In genomic region chr4:1794809-1795303, GRCh38 we compare ENCODE assay signal across 2 cellular contexts.
TF ChIP-seq lines count a peak whose summit lies in the region.

No MANE protein-coding gene starts in this region.

TF ChIP-seq in SK-N-SH, 30 proteins besides CTCF, POLR2A, EP300 and RAD21 (continued from another document):
- TF ChIP-seq, protein P1, sequence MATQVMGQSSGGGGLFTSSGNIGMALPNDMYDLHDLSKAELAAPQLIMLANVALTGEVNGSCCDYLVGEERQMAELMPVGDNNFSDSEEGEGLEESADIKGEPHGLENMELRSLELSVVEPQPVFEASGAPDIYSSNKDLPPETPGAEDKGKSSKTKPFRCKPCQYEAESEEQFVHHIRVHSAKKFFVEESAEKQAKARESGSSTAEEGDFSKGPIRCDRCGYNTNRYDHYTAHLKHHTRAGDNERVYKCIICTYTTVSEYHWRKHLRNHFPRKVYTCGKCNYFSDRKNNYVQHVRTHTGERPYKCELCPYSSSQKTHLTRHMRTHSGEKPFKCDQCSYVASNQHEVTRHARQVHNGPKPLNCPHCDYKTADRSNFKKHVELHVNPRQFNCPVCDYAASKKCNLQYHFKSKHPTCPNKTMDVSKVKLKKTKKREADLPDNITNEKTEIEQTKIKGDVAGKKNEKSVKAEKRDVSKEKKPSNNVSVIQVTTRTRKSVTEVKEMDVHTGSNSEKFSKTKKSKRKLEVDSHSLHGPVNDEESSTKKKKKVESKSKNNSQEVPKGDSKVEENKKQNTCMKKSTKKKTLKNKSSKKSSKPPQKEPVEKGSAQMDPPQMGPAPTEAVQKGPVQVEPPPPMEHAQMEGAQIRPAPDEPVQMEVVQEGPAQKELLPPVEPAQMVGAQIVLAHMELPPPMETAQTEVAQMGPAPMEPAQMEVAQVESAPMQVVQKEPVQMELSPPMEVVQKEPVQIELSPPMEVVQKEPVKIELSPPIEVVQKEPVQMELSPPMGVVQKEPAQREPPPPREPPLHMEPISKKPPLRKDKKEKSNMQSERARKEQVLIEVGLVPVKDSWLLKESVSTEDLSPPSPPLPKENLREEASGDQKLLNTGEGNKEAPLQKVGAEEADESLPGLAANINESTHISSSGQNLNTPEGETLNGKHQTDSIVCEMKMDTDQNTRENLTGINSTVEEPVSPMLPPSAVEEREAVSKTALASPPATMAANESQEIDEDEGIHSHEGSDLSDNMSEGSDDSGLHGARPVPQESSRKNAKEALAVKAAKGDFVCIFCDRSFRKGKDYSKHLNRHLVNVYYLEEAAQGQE (IDR thresholded peaks at IDR 0.05; ENCODE audit: low read depth, low read length), result no peak
- TF ChIP-seq POLR2AphosphoS5 (IDR thresholded peaks at IDR 0.05; ENCODE audit: low read depth, low read length) (no peak), GATA2 (CRISPR knock-in tag; IDR thresholded peaks at IDR 0.05) (no peak), EZH2phosphoT487 (IDR thresholded peaks at IDR 0.05; ENCODE audit: borderline replicate concordance, low read depth) (no peak)
- TF ChIP-seq, protein P2, sequence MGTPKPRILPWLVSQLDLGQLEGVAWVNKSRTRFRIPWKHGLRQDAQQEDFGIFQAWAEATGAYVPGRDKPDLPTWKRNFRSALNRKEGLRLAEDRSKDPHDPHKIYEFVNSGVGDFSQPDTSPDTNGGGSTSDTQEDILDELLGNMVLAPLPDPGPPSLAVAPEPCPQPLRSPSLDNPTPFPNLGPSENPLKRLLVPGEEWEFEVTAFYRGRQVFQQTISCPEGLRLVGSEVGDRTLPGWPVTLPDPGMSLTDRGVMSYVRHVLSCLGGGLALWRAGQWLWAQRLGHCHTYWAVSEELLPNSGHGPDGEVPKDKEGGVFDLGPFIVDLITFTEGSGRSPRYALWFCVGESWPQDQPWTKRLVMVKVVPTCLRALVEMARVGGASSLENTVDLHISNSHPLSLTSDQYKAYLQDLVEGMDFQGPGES (IDR thresholded peaks at IDR 0.05; ENCODE audit: low read depth, low read length), result no peak

TF ChIP-seq in SK-N-SH treated with all-trans-retinoic acid at 6 μM for 48 hours, 23 proteins besides CTCF, POLR2A, EP300 and RAD21 (continued from another document):
- TF ChIP-seq ZFP3 (CRISPR knock-in tag; IDR thresholded peaks at IDR 0.05), result no peak
- no peak for TF ChIP-seq PPARA (CRISPR knock-in tag; IDR thresholded peaks at IDR 0.05; ENCODE audit: borderline replicate concordance)
- TF ChIP-seq TCF4 (CRISPR knock-in tag; IDR thresholded peaks at IDR 0.05; ENCODE audit: borderline replicate concordance), result no peak
- TF ChIP-seq TOX (CRISPR knock-in tag; IDR thresholded peaks at IDR 0.05; ENCODE audit: borderline replicate concordance), result no peak
- no peak for TF ChIP-seq ZC3H10 (CRISPR knock-in tag; IDR thresholded peaks at IDR 0.05)
- TF ChIP-seq ZFP30 (CRISPR knock-in tag; IDR thresholded peaks at IDR 0.05), result no peak
- no peak for TF ChIP-seq ARNTL (CRISPR knock-in tag; IDR thresholded peaks at IDR 0.05; ENCODE audit: borderline replicate concordance, low read depth)
- TF ChIP-seq SNAI2 (CRISPR knock-in tag; IDR thresholded peaks at IDR 0.05), result no peak
- TF ChIP-seq CREB5 (CRISPR knock-in tag; IDR thresholded peaks at IDR 0.05; ENCODE audit: low read depth), result no peak
- TF ChIP-seq ISL1 (CRISPR knock-in tag; IDR thresholded peaks at IDR 0.05), result no peak
- TF ChIP-seq GLIS3 (CRISPR knock-in tag; IDR thresholded peaks at IDR 0.05), result no peak
- TF ChIP-seq, protein P3, sequence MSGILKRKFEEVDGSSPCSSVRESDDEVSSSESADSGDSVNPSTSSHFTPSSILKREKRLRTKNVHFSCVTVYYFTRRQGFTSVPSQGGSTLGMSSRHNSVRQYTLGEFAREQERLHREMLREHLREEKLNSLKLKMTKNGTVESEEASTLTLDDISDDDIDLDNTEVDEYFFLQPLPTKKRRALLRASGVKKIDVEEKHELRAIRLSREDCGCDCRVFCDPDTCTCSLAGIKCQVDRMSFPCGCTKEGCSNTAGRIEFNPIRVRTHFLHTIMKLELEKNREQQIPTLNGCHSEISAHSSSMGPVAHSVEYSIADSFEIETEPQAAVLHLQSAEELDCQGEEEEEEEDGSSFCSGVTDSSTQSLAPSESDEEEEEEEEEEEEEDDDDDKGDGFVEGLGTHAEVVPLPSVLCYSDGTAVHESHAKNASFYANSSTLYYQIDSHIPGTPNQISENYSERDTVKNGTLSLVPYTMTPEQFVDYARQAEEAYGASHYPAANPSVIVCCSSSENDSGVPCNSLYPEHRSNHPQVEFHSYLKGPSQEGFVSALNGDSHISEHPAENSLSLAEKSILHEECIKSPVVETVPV (CRISPR knock-in tag; IDR thresholded peaks at IDR 0.05), result no peak
- no peak for TF ChIP-seq POU6F1 (CRISPR knock-in tag; IDR thresholded peaks at IDR 0.05; ENCODE audit: borderline replicate concordance, low read depth)
- TF ChIP-seq ESRRG (CRISPR knock-in tag; IDR thresholded peaks at IDR 0.05), result no peak
